Comparison of ENCODE assay signal across 2 cellular contexts in genomic region chr5:154868702-154869101, GRCh38.
TF ChIP-seq lines count a peak whose summit lies in the region.

No MANE protein-coding gene starts in this region.

TF ChIP-seq in GM12878, 131 proteins besides CTCF, POLR2A, EP300 and RAD21:
- no peak for TF ChIP-seq GABPA (IDR thresholded peaks at IDR 0.05; ENCODE audit: low read depth)
TF ChIP-seq in GM12878: peak in this region for 0.

TF ChIP-seq in liver, 16 proteins besides CTCF, POLR2A, EP300 and RAD21:
- TF ChIP-seq MAX (IDR thresholded peaks at IDR 0.05) (no peak), GABPA (IDR thresholded peaks at IDR 0.05 in 1 of 2, conservative IDR thresholded peaks at IDR 0.05 in 1 of 2) (no peak), RXRA (IDR thresholded peaks at IDR 0.05) (no peak)
- TF ChIP-seq, protein P1, sequence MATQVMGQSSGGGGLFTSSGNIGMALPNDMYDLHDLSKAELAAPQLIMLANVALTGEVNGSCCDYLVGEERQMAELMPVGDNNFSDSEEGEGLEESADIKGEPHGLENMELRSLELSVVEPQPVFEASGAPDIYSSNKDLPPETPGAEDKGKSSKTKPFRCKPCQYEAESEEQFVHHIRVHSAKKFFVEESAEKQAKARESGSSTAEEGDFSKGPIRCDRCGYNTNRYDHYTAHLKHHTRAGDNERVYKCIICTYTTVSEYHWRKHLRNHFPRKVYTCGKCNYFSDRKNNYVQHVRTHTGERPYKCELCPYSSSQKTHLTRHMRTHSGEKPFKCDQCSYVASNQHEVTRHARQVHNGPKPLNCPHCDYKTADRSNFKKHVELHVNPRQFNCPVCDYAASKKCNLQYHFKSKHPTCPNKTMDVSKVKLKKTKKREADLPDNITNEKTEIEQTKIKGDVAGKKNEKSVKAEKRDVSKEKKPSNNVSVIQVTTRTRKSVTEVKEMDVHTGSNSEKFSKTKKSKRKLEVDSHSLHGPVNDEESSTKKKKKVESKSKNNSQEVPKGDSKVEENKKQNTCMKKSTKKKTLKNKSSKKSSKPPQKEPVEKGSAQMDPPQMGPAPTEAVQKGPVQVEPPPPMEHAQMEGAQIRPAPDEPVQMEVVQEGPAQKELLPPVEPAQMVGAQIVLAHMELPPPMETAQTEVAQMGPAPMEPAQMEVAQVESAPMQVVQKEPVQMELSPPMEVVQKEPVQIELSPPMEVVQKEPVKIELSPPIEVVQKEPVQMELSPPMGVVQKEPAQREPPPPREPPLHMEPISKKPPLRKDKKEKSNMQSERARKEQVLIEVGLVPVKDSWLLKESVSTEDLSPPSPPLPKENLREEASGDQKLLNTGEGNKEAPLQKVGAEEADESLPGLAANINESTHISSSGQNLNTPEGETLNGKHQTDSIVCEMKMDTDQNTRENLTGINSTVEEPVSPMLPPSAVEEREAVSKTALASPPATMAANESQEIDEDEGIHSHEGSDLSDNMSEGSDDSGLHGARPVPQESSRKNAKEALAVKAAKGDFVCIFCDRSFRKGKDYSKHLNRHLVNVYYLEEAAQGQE (IDR thresholded peaks at IDR 0.05) = no peak
TF ChIP-seq in liver: peak in this region for 0.
